ENCODE assay signal across 34 cellular contexts in the genomic region with DNA sequence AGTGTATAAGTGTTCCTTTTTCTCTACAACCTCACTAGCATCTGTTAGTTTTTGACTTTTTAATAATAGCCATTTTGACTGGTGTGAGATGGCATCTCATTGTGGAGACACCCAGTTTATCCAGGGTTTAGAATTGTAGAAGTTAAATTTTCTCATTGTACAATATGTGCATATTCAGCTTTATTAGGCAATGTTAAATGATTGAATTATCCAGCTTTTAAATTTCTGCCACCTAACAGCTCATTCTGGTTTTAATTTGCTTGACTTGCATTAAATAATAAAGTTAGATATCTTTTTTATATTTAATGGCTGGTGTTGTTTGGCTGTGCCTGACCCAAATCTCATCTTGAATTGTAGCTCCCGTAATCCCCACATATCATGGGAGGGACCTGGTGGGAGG.
"Had no signal": no experiment of that assay in that cellular context is flagged by ENCODE, and none has a peak within 500 bp of the region (broad histone marks: within the 10 kb centered on the region; RNA-seq: fewer than 3 reads in every experiment).

No MANE protein-coding gene starts in this region.

- H3K36me3 ChIP-seq: MG63 had no signal

- DNase-seq: Karpas-422, Kasumi-1, MG63, MM.1S, MV-4-11, NCI-H1048, NCI-H1092, NCI-H1092 treated with DMSO at 0.1 percent for 48 hours, NCI-H1105, NCI-H1105 treated with DMSO at 0.1 percent for 48 hours, NCI-H1417, NCI-H1417 treated with DMSO at 0.1 percent for 48 hours, NCI-H1436, NCI-H1436 treated with DMSO at 0.1 percent for 48 hours, NCI-H146, NCI-H1694, NCI-H187, NCI-H187 treated with DMSO at 0.1 percent for 48 hours, NCI-H1930, NCI-H2029, NCI-H2029 treated with DMSO at 0.1 percent for 48 hours, NCI-H2081, NCI-H2081 treated with DMSO at 0.1 percent for 48 hours, NCI-H2107, NCI-H2171, NCI-H2171 treated with DMSO at 0.1 percent for 48 hours, NCI-H2227 treated with DMSO at 0.1 percent for 48 hours, NCI-H226, NCI-H345, NCI-H446, NCI-H446 treated with DMSO at 0.1 percent for 48 hours, NCI-H510A, NCI-H510A treated with DMSO at 0.1 percent for 48 hours, NCI-H524 had no signal

- H3K4me3 ChIP-seq: MG63 had no signal
